In genomic region chr19:18357041-18357440, GRCh38 we compare ENCODE assay signal across 33 cellular contexts. TPM values are rescaled to one million over a fixed set of nuclear protein-coding genes. Genes with fewer than 3 reads are reported as not detected.
"Had no signal": no experiment of that assay in that cellular context is flagged by ENCODE, and none has a peak within 500 bp of the region (broad histone marks: within the 10 kb centered on the region; RNA-seq: fewer than 3 reads in every experiment).

No MANE protein-coding gene starts in this region.

- DNase-seq: activated CD4-positive, alpha-beta memory T cell treated with anti-CD3 and anti-CD28 coated beads for 36 hours; activated CD4-positive, alpha-beta T cell treated with anti-CD3 and anti-CD28 coated beads, Interleukin-2, amount 10 ng/mL, durations not matched to agents 24 days and 14 days; activated CD4-positive, CD25-positive, alpha-beta regulatory T cell treated with anti-CD3 and anti-CD28 coated beads, Interleukin-2, amount 50 U/mL, for 72 hours; activated CD8-positive, alpha-beta memory T cell treated with anti-CD3 and anti-CD28 coated beads, Interleukin-2, amount 50 U/mL, for 4 hours; activated gamma-delta T cell; activated naive CD4-positive, alpha-beta T cell treated with anti-CD3 and anti-CD28 coated beads, Interleukin-2, amount 10 ng/mL, durations not matched to agents 7 days and 5 days; activated naive CD8-positive, alpha-beta T cell treated with anti-CD3 and anti-CD28 coated beads, Interleukin-2, amount 10 ng/mL, durations not matched to agents 7 days and 5 days; activated T-cell treated with anti-CD3 and anti-CD28 coated beads, Interleukin-2, amount 50 U/mL, for 1 hour; amniotic stem cell; central memory CD4-positive, alpha-beta T cell; endodermal cell; foreskin fibroblast; heart left ventricle; hypothalamus; immature natural killer cell; left lung; small intestine; stimulated activated CD4-positive, alpha-beta T cell treated with anti-CD3 and anti-CD28 coated beads, Interleukin-2, amount 100 ng/mL, for 24 hours; stimulated activated naive B cell treated with anti-CD40 and anti-IgM and Interleukin-4, amounts not matched to agents 10 μg/mL and 1 μg/mL and 100 μg/mL, for 72 hours; tibial artery; upper lobe of right lung had no signal

- H3K9me3 ChIP-seq: breast epithelium, left lung, neutrophil, stomach, upper lobe of right lung had no signal

- H3K4me1 ChIP-seq: breast epithelium, left lung, upper lobe of right lung had no signal

- H3K27ac ChIP-seq: breast epithelium, heart left ventricle, left lung, neutrophil, upper lobe of right lung had no signal

- ATAC-seq: sciatic nerve; stimulated activated naive B cell treated with anti-CD40 and anti-IgM and Interleukin-4, amounts not matched to agents 10 μg/mL and 1 μg/mL and 100 μg/mL, for 72 hours had no signal

- H3K4me3 ChIP-seq: breast epithelium, heart left ventricle, left lung, lung, stomach, tibial artery, upper lobe of right lung had no signal

- FAIRE-seq: astrocyte, small intestine had no signal

- H3K36me3 ChIP-seq: breast epithelium had no signal

RNA-seq across cellular contexts. Expression of gene GDF15, which starts 28.9 kb away (rescaled TPM):
- total RNA-seq: activated CD4-positive, alpha-beta memory T cell treated with anti-CD3 and anti-CD28 coated beads for 36 hours; activated CD8-positive, alpha-beta memory T cell treated with anti-CD3 and anti-CD28 coated beads for 36 hours; activated T-helper 1 cell treated with anti-CD3 and anti-CD28 coated beads, Interleukin-12 subunit alpha, Interleukin-12 subunit beta, Interleukin-2, Interleukin-4 antibody, amounts not matched to agents 30 ng/mL and 10 ng/mL and 1 ng/mL, durations not matched to agents 14 hours and 24 hours and 36 hours had no signal
- polyA plus RNA-seq: immature natural killer cell had no signal

RNA-seq across cellular contexts. Expression of gene LRRC25, which starts 40.4 kb away (rescaled TPM):
- total RNA-seq: activated CD4-positive, alpha-beta memory T cell treated with anti-CD3 and anti-CD28 coated beads for 36 hours; activated CD4-positive, alpha-beta T cell treated with anti-CD3 and anti-CD28 coated beads, Interleukin-2, amount 10 ng/mL, durations not matched to agents 24 days and 14 days; activated CD8-positive, alpha-beta memory T cell treated with anti-CD3 and anti-CD28 coated beads for 36 hours; activated T-helper 1 cell treated with anti-CD3 and anti-CD28 coated beads, Interleukin-12 subunit alpha, Interleukin-12 subunit beta, Interleukin-2, Interleukin-4 antibody, amounts not matched to agents 30 ng/mL and 10 ng/mL and 1 ng/mL, durations not matched to agents 14 hours and 24 hours and 36 hours; astrocyte; endodermal cell; osteocyte; progenitor cell of endocrine pancreas; renal cortical epithelial cell; T-helper 1 cell treated with Interleukin-12 subunit alpha and Interleukin-12 subunit beta and Interleukin-4 antibody, amounts not matched to agents 30 ng/mL and 1 ng/mL, for 36 hours had no signal
